Comparison of ENCODE assay signal across 1 cellular context in the genomic region with DNA sequence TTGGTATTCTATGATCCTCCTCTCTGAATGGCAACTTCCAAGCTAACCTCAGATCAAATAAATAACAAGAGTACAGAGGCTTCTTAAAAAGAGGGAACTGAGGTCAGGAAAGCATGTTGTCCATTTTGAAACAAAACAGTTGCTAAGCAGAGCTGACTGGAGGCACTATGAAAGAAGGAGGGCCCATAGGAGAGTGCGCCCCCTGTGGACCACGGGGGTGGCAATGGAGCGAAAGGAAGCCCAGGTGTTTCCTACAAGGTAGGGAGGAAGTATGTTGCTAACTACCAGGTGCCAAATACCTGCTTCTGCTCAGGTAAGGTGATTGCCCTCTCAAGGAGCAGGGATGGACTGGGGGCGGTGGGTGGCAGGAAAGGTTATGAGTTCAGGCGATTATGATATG.
TF ChIP-seq lines count a peak whose summit lies in the region.

No MANE protein-coding gene starts in this region.

TF ChIP-seq in Ishikawa, 13 proteins besides CTCF, POLR2A, EP300 and RAD21 (continued from another document):
- TF ChIP-seq TEAD4 (IDR thresholded peaks at IDR 0.05) = no peak
- no peak for TF ChIP-seq TCF12 (IDR thresholded peaks at IDR 0.05; ENCODE audit: low read depth)
- TF ChIP-seq, protein P1, sequence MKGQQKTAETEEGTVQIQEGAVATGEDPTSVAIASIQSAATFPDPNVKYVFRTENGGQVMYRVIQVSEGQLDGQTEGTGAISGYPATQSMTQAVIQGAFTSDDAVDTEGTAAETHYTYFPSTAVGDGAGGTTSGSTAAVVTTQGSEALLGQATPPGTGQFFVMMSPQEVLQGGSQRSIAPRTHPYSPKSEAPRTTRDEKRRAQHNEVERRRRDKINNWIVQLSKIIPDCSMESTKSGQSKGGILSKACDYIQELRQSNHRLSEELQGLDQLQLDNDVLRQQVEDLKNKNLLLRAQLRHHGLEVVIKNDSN (IDR thresholded peaks at IDR 0.05) = no peak
- TF ChIP-seq FOXM1 (IDR thresholded peaks at IDR 0.05; ENCODE audit: borderline replicate concordance, low read depth) = no peak
- no peak for TF ChIP-seq EGR1 (IDR thresholded peaks at IDR 0.05)
